ENCODE assay signal across 11 cellular contexts in the genomic region with DNA sequence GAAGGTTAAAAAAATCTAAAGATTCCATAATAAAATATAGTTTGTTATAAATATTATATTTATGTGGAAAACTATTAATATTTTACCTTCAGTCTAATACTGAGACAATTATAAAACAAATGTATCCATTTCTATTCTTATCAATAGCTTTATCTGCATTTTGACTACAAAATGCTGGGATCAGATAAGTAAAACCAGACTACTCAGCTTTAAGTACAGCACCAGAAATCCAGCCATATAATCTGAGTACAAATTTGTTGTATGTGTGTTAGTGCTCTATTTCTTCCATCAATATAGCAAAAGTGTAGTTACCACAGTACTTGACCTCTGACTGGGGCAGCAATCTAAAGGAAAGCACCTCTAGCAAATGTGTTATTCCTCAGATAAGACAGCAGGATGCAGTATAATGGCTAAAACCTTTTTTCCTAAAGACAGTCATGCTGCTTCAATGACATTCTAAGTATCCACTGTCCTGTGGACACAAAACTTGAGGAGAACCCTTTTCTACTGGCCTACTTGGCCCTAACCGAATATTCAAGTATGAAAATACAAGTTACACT.
DNase-seq lines count a peak whose midpoint lies in the region; ATAC-seq, FAIRE-seq and TF ChIP-seq lines count a peak whose summit lies in the region.
"Had no signal": no experiment of that assay in that cellular context is flagged by ENCODE, and none has a peak within 500 bp of the region (broad histone marks: within the 10 kb centered on the region; RNA-seq: fewer than 3 reads in every experiment).

No MANE protein-coding gene starts in this region.

- no peaks in the 10 kb centered on the region for H3K27me3 Mint-ChIP-seq in activated naive CD8-positive, alpha-beta T cell treated with anti-CD3 and anti-CD28 coated beads for 36 hours

- no peaks in the 10 kb centered on the region for H3K36me3 ChIP-seq in HEK293 (ENCODE audit: control insufficient read depth in 2 of 2, insufficient read depth in 1 of 2, low read length in 2 of 2)

- H3K4me3 ChIP-seq in HEK293 (ENCODE audit: low read depth, low read length): no peak overlapping the region
- no peak overlapping the region for H3K4me3 ChIP-seq in fibroblast of the aortic adventitia (ENCODE audit: low read depth, low read length)

- H3K4me3 Mint-ChIP-seq in activated naive CD8-positive, alpha-beta T cell treated with anti-CD3 and anti-CD28 coated beads for 36 hours: no peak overlapping the region

- no peak overlapping the region for H3K27ac ChIP-seq in C4-2B
- peak overlapping the region; percentile 1; the same call in 1 of the 2 replicates for H3K27ac ChIP-seq in HEK293 (ENCODE audit: extremely low read depth, low read depth, low read length)

- peaks cover 2% of the 10 kb centered on the region for H3K9me3 Mint-ChIP-seq in activated naive CD8-positive, alpha-beta T cell treated with anti-CD3 and anti-CD28 coated beads for 36 hours

- ATAC-seq in SK-N-SH treated with all-trans-retinoic acid at 6 μM for 48 hours (peak; percentile 81), HG03175 (IDR thresholded peaks at IDR 0.05; ENCODE audit: unreplicated experiment) (no peak)
- ATAC-seq: stimulated activated naive CD8-positive, alpha-beta T cell treated with anti-CD3 and anti-CD28 coated beads, Interleukin-15, Interleukin-2, amounts not matched to agents 100 U/mL and 50 U/mL, for 24 hours had no signal

- TF ChIP-seq CTCF in C4-2B (conservative IDR thresholded peaks at IDR 0.05): peak; percentile 18; the same call in 1 of the 2 replicates
- TF ChIP-seq CTCF in HEK293 (tag by site-specific recombination; IDR thresholded peaks at IDR 0.05): no peak
- TF ChIP-seq CTCF in fibroblast of the aortic adventitia (IDR thresholded peaks at IDR 0.05; ENCODE audit: insufficient read depth, low read length): peak; percentile 10

- FAIRE-seq in frontal cortex (lab: Jason Lieb, UNC): no peak

- no peak overlapping the region for H3K27ac Mint-ChIP-seq in activated naive CD8-positive, alpha-beta T cell treated with anti-CD3 and anti-CD28 coated beads for 36 hours

- H3K4me1 Mint-ChIP-seq in activated naive CD8-positive, alpha-beta T cell treated with anti-CD3 and anti-CD28 coated beads for 36 hours: peaks cover 11% of the 10 kb centered on the region

- POLR2A ChIA-PET in HEK293 (lab: Yijun Ruan, JAX): interaction anchor here (0.9 to 1.5 kb wide), 2 partner anchors 69 to 157 kb away, joined by 4 to 5 read pairs; no protein-coding TSS in a partner anchor

- H3K4me1 ChIP-seq in HEK293 (ENCODE audit: control insufficient read depth, insufficient read depth, low read length): peaks cover 15% of the 10 kb centered on the region

- H3K36me3 Mint-ChIP-seq in activated naive CD8-positive, alpha-beta T cell treated with anti-CD3 and anti-CD28 coated beads for 36 hours: peaks cover 38% of the 10 kb centered on the region

- CTCF ChIA-PET in HEK293 (lab: Yijun Ruan, JAX): interaction anchor here (0.6 to 1.9 kb wide), 8 partner anchors 9 to 161 kb away, joined by 3 to 5 read pairs (median 3); no protein-coding TSS in a partner anchor

- peak; percentile 4 for DNase-seq in fibroblast of the aortic adventitia (ENCODE audit: low read depth)
- no peak for DNase-seq in stimulated activated CD4-positive, alpha-beta T cell treated with anti-CD3 and anti-CD28 coated beads, Interleukin-12 subunit alpha, Interleukin-12 subunit beta, amount 100 ng/mL, for 4 hours
- DNase-seq in activated naive CD8-positive, alpha-beta T cell treated with anti-CD3 and anti-CD28 coated beads for 36 hours: no peak
- DNase-seq in frontal cortex (ENCODE audit: low spot score in 2 of 2): no peak
- DNase-seq: central memory CD4-positive, alpha-beta T cell; GOT3; stimulated activated naive CD8-positive, alpha-beta T cell treated with anti-CD3 and anti-CD28 coated beads, Interleukin-15, Interleukin-2, amounts not matched to agents 100 U/mL and 50 U/mL, for 24 hours had no signal

- no peaks in the 10 kb centered on the region for H3K9me3 ChIP-seq in HEK293 (ENCODE audit: control insufficient read depth, insufficient read depth, low read depth, low read length)

TF ChIP-seq in HEK293, 187 proteins besides CTCF, POLR2A, EP300 and RAD21:
- TF ChIP-seq TCF7L2 (IDR thresholded peaks at IDR 0.05; ENCODE audit: borderline replicate concordance, low read depth, low read length) (0 out of 2 replicates have a peak, but pooled peaks have one; percentile 25), KLF16 (tag by site-specific recombination; IDR thresholded peaks at IDR 0.05) (no peak), ZNF561 (tag by site-specific recombination; IDR thresholded peaks at IDR 0.05; ENCODE audit: borderline replicate concordance) (0 out of 2 replicates have a peak, but pooled peaks have one; percentile 40), ZNF354C (tag by site-specific recombination; IDR thresholded peaks at IDR 0.05; ENCODE audit: borderline replicate concordance, low read depth) (no peak), IKZF3 (tag by site-specific recombination; IDR thresholded peaks at IDR 0.05) (peak; percentile 16; the same call in 1 of the 2 replicates), ZSCAN30 (tag by site-specific recombination; IDR thresholded peaks at IDR 0.05) (peak; percentile 76; the same call in 1 of the 2 replicates)
- TF ChIP-seq, protein P1, sequence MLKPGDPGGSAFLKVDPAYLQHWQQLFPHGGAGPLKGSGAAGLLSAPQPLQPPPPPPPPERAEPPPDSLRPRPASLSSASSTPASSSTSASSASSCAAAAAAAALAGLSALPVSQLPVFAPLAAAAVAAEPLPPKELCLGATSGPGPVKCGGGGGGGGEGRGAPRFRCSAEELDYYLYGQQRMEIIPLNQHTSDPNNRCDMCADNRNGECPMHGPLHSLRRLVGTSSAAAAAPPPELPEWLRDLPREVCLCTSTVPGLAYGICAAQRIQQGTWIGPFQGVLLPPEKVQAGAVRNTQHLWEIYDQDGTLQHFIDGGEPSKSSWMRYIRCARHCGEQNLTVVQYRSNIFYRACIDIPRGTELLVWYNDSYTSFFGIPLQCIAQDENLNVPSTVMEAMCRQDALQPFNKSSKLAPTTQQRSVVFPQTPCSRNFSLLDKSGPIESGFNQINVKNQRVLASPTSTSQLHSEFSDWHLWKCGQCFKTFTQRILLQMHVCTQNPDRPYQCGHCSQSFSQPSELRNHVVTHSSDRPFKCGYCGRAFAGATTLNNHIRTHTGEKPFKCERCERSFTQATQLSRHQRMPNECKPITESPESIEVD (tag by site-specific recombination; IDR thresholded peaks at IDR 0.05): peak; percentile 95

TF ChIP-seq in SK-N-SH treated with all-trans-retinoic acid at 6 μM for 48 hours, 23 proteins besides CTCF, POLR2A, EP300 and RAD21 (continues in another document):
- TF ChIP-seq CSDC2 (CRISPR knock-in tag; IDR thresholded peaks at IDR 0.05) (no peak), ZFP3 (CRISPR knock-in tag; IDR thresholded peaks at IDR 0.05) (no peak), ZNF565 (CRISPR knock-in tag; conservative IDR thresholded peaks at IDR 0.05; ENCODE audit: low read depth) (no peak), SNAI2 (CRISPR knock-in tag; IDR thresholded peaks at IDR 0.05) (no peak)
- TF ChIP-seq, protein P2, sequence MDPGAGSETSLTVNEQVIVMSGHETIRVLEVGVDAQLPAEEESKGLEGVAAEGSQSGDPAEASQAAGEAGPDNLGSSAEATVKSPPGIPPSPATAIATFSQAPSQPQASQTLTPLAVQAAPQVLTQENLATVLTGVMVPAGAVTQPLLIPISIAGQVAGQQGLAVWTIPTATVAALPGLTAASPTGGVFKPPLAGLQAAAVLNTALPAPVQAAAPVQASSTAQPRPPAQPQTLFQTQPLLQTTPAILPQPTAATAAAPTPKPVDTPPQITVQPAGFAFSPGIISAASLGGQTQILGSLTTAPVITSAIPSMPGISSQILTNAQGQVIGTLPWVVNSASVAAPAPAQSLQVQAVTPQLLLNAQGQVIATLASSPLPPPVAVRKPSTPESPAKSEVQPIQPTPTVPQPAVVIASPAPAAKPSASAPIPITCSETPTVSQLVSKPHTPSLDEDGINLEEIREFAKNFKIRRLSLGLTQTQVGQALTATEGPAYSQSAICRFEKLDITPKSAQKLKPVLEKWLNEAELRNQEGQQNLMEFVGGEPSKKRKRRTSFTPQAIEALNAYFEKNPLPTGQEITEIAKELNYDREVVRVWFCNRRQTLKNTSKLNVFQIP (CRISPR knock-in tag; IDR thresholded peaks at IDR 0.05; ENCODE audit: borderline replicate concordance, low read depth): no peak
- TF ChIP-seq, protein P3, sequence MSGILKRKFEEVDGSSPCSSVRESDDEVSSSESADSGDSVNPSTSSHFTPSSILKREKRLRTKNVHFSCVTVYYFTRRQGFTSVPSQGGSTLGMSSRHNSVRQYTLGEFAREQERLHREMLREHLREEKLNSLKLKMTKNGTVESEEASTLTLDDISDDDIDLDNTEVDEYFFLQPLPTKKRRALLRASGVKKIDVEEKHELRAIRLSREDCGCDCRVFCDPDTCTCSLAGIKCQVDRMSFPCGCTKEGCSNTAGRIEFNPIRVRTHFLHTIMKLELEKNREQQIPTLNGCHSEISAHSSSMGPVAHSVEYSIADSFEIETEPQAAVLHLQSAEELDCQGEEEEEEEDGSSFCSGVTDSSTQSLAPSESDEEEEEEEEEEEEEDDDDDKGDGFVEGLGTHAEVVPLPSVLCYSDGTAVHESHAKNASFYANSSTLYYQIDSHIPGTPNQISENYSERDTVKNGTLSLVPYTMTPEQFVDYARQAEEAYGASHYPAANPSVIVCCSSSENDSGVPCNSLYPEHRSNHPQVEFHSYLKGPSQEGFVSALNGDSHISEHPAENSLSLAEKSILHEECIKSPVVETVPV (CRISPR knock-in tag; IDR thresholded peaks at IDR 0.05): no peak
- TF ChIP-seq, protein P4, sequence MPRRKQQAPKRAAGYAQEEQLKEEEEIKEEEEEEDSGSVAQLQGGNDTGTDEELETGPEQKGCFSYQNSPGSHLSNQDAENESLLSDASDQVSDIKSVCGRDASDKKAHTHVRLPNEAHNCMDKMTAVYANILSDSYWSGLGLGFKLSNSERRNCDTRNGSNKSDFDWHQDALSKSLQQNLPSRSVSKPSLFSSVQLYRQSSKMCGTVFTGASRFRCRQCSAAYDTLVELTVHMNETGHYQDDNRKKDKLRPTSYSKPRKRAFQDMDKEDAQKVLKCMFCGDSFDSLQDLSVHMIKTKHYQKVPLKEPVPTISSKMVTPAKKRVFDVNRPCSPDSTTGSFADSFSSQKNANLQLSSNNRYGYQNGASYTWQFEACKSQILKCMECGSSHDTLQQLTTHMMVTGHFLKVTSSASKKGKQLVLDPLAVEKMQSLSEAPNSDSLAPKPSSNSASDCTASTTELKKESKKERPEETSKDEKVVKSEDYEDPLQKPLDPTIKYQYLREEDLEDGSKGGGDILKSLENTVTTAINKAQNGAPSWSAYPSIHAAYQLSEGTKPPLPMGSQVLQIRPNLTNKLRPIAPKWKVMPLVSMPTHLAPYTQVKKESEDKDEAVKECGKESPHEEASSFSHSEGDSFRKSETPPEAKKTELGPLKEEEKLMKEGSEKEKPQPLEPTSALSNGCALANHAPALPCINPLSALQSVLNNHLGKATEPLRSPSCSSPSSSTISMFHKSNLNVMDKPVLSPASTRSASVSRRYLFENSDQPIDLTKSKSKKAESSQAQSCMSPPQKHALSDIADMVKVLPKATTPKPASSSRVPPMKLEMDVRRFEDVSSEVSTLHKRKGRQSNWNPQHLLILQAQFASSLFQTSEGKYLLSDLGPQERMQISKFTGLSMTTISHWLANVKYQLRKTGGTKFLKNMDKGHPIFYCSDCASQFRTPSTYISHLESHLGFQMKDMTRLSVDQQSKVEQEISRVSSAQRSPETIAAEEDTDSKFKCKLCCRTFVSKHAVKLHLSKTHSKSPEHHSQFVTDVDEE (CRISPR knock-in tag; IDR thresholded peaks at IDR 0.05): no peak
